In the genomic region with DNA sequence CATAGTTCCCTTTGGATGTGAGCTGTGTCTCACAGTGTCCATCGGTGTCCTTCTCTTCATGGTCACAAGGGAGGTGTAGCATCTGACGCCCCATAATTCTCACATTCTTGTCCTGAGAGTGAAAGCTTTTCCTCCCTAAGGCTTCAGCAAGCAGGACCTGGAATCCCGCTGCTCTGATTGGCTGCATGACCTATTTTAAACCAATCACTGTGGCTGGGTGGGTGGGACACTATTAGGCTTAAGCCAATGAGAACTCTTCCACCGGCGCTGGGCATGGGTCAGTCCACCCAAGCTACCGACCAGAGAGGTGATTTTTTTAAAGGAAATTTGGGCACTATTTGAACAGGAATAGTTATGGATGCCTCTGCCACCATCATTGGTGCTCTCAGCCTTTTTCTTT, we compare ENCODE assay signal across 1 cellular context.
TF ChIP-seq lines count a peak whose summit lies in the region.

No MANE protein-coding gene starts in this region.

TF ChIP-seq in HepG2, 621 proteins besides CTCF, POLR2A, EP300 and RAD21 (continued from another document):
- no peak for TF ChIP-seq ZBTB25 (CRISPR knock-in tag; IDR thresholded peaks at IDR 0.05)
- TF ChIP-seq ZNF737 (CRISPR knock-in tag; IDR thresholded peaks at IDR 0.05; ENCODE audit: borderline replicate concordance), result no peak
- TF ChIP-seq MED1 (CRISPR knock-in tag; IDR thresholded peaks at IDR 0.05), result no peak
- TF ChIP-seq ZNF563 (CRISPR knock-in tag; IDR thresholded peaks at IDR 0.05), result no peak
- TF ChIP-seq KLF11 (CRISPR knock-in tag; IDR thresholded peaks at IDR 0.05), result no peak
- TF ChIP-seq ZNF510 (CRISPR knock-in tag; IDR thresholded peaks at IDR 0.05; ENCODE audit: low read depth), result no peak
- TF ChIP-seq CREBL2 (CRISPR knock-in tag; IDR thresholded peaks at IDR 0.05; ENCODE audit: borderline replicate concordance), result no peak
- TF ChIP-seq KDM5A (IDR thresholded peaks at IDR 0.05; ENCODE audit: borderline replicate concordance, low read length), result no peak
